ENCODE assay signal across 8 cellular contexts in genomic region chr18:36297419-36298112, GRCh38. TPM values are rescaled to one million over a fixed set of nuclear protein-coding genes. Genes with fewer than 3 reads are reported as not detected.
DNase-seq lines count a peak whose midpoint lies in the region; ATAC-seq, FAIRE-seq and TF ChIP-seq lines count a peak whose summit lies in the region.

TSS of gene FHOD3 (plus strand) at chr18:36297713. CDS start at chr18:36297836, 123 bp downstream.

- H3K27me3 ChIP-seq in BLaER1 (peaks cover 14% of the 10 kb centered on the region; the same call in 1 of the 2 replicates), endodermal cell (ENCODE audit: control insufficient read depth, insufficient read depth, low read length, poor library complexity, severe bottlenecking) (peaks cover 83% of the 10 kb centered on the region), testis (no peaks in the 10 kb centered on the region)

- H3K27ac Mint-ChIP-seq in endodermal cell: no peak within 1 kb of the TSS

- ATAC-seq in GM18868 (IDR thresholded peaks at IDR 0.05; ENCODE audit: unreplicated experiment) (peak; percentile 61), HG03097 (IDR thresholded peaks at IDR 0.05; ENCODE audit: low FRiP score, unreplicated experiment) (peak; percentile 55)

- no peak for FAIRE-seq in RCC 7860 (lab: Jason Lieb, UNC)

- no peaks in the 10 kb centered on the region for H3K36me3 ChIP-seq in BLaER1
- H3K36me3 ChIP-seq in endodermal cell (ENCODE audit: control insufficient read depth, insufficient read depth, low read length): no peaks in the 10 kb centered on the region
- no peaks in the 10 kb centered on the region for H3K36me3 ChIP-seq in testis (ENCODE audit: low read depth, missing control alignments)

- H3K4me2 ChIP-seq in BLaER1: peak within 1 kb of the TSS; percentile 98

- no peaks in the 10 kb centered on the region for H3K9me3 Mint-ChIP-seq in endodermal cell

- no peak for TF ChIP-seq POLR2A in testis (IDR thresholded peaks at IDR 0.05)

- intact Hi-C loops in testis (cut with DNase I; ENCODE audit: low total_unique reads): no loop called here

- DNase-seq in RCC 7860 (ENCODE audit: low spot score): peak; percentile 64
- peak; percentile 92 for DNase-seq in endodermal cell
- DNase-seq in lung microvascular endothelial cell (ENCODE audit: low read depth in 2 of 2): peak; percentile 29 to 59
- DNase-seq in testis: peak; percentile 79
- DNase-seq in DMS114 treated with DMSO at 0.1 percent for 48 hours (lab: John Stamatoyannopoulos, UW; ENCODE audit: unreplicated experiment): no peak

- H4K20me1 ChIP-seq in BLaER1: no peaks in the 10 kb centered on the region; the same call in 1 of the 2 replicates

- no peak within 1 kb of the TSS for H3K4me3 Mint-ChIP-seq in endodermal cell

- H3K9ac ChIP-seq in BLaER1 (peak within 1 kb of the TSS; percentile 69), endodermal cell (ENCODE audit: extremely low read depth, low read length, poor library complexity, severe bottlenecking) (peak within 1 kb of the TSS; percentile 70)

- no peak for TF ChIP-seq CTCF in endodermal cell (conservative IDR thresholded peaks at IDR 0.05)
- no peak for TF ChIP-seq CTCF in testis (IDR thresholded peaks at IDR 0.05)

- H3K4me3 ChIP-seq in BLaER1 (peak within 1 kb of the TSS; percentile 79), endodermal cell (ENCODE audit: low read length) (peak within 1 kb of the TSS; percentile 74), testis (peak within 1 kb of the TSS; percentile 63 to 77)

- no peaks in the 10 kb centered on the region for H3K9me3 ChIP-seq in BLaER1
- no peaks in the 10 kb centered on the region for H3K9me3 ChIP-seq in endodermal cell (ENCODE audit: control insufficient read depth, low read length)
- H3K9me3 ChIP-seq in testis: no peaks in the 10 kb centered on the region

- peaks cover 42% of the 10 kb centered on the region for H3K27me3 Mint-ChIP-seq in endodermal cell (ENCODE audit: insufficient read depth)

- no peaks in the 10 kb centered on the region for H3K4me1 Mint-ChIP-seq in endodermal cell

- H3K4me1 ChIP-seq in BLaER1 (peaks cover 9% of the 10 kb centered on the region; the same call in 1 of the 2 replicates), endodermal cell (ENCODE audit: control insufficient read depth, insufficient read depth, low read length) (no peaks in the 10 kb centered on the region), testis (peaks cover 4% of the 10 kb centered on the region)

- H3K36me3 Mint-ChIP-seq in endodermal cell (ENCODE audit: low read depth): no peaks in the 10 kb centered on the region

- WGBS in endodermal cell (ENCODE audit: insufficient coverage in 1 of 2, insufficient read length in 1 of 2), 2 experiments: 0% methylated on average over 89 of the region's 89 CpGs; no CpG with 5 or more reads in 1 of the 2 experiments
- 0% methylated on average over 16 to 26 of the region's 89 CpGs for WGBS in testis, 2 donors

- H3K27ac ChIP-seq in BLaER1: no peak within 1 kb of the TSS
- peak within 1 kb of the TSS; percentile 57 for H3K27ac ChIP-seq in endodermal cell (ENCODE audit: low read depth, low read length)
- no peak within 1 kb of the TSS for H3K27ac ChIP-seq in testis

RNA-seq across cellular contexts. Expression of gene FHOD3, which starts in this region (rescaled TPM):
- total RNA-seq in endodermal cell (1 to 10 TPM; 2.8 to 3.1 TPM), lung microvascular endothelial cell (under 0.01 and 0.44 TPM in 2 replicates), testis (10 to 100 TPM; 37.3 to 46.8 TPM)
- 20.7 TPM for polyA plus RNA-seq in endodermal cell (2013, experiment 1 of 2)
- polyA plus RNA-seq in endodermal cell (2013, experiment 2 of 2): 21.9 TPM
- polyA plus RNA-seq in testis (ENCODE audit: insufficient read depth, low read depth, low replicate concordance): 6.5 TPM

Comparison
In these comparisons a context has a peak if more than half of its experiments do, and no peak if none do; other contexts are left out.
1. RNA of gene FHOD3 (total RNA-seq): 37.3 to 46.8 TPM in testis; 2.8 to 3.1 TPM in endodermal cell and under 0.01 to 0.44 TPM in lung microvascular endothelial cell; every median in the first group is over 4 times any median in the second.
2. Peak in DNase-seq in lung microvascular endothelial cell; RNA of the gene not detected or under 1 TPM.
3. Peak in every context shown above with its lines, with median percentiles within 50 percentile points of each other: H3K4me3 ChIP-seq.